ENCODE assay signal across 22 cellular contexts in the genomic region with DNA sequence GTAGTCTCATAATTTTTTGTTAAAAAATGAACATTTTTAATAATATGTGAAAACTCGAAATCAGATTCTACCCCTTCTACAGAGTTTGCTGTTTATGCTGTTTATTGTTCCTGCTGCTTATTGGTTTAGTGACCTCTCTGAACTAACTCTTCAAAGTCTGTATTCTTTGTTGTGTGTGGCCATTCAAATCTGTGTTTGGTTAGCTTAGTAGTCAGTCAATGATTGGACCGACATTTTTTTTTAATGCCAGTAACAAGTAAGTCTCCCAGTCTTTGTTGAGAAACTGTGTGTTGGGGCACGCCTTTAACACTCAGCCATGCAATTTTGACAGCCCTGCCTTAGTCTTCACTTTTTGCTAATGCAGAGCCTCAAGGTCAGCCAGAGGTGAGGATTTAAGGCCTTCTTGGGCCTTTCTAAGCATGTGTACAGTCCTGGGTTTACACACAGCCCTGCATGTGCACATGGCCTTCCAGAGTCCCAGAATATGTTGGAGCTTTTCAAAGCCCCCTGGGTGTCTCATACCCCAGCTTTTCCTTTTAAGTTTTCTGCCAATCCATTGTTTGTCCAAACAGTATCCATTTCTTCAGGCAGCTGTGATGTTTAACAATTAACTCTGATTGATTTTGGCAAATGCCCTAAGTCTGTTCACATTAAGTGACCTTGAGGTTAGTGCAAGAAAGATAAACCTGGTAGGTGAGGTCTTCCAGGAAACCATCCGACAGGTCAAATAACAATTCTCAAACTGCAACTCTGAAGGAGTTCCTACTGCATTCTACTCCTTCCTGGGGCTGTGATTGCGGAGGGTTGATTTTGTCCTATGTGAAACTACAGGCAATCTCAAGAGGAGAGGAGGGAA.
"Had no signal": no experiment of that assay in that cellular context is flagged by ENCODE, and none has a peak within 500 bp of the region (broad histone marks: within the 10 kb centered on the region; RNA-seq: fewer than 3 reads in every experiment).

No MANE protein-coding gene starts in this region.

- H3K4me1 ChIP-seq: heart right ventricle, left ventricle myocardium inferior, right atrium auricular region, testis, tibial nerve, upper lobe of right lung had no signal

- ATAC-seq: effector memory CD8-positive, alpha-beta T cell; heart right ventricle; naive thymus-derived CD4-positive, alpha-beta T cell; stimulated activated effector memory CD8-positive, alpha-beta T cell treated with anti-CD3 and anti-CD28 coated beads, Interleukin-12 subunit alpha, Interleukin-12 subunit beta, amount 100 ng/mL, for 72 hours; stimulated activated naive CD8-positive, alpha-beta T cell treated with anti-CD3 and anti-CD28 coated beads, Interleukin-15, amount 100 ng/mL, for 72 hours; upper lobe of right lung had no signal

- H3K4me3 ChIP-seq: heart right ventricle, left ventricle myocardium inferior, lung, right atrium auricular region, testis, tibial nerve, upper lobe of right lung had no signal

- H3K27me3 ChIP-seq: heart right ventricle, neutrophil, right atrium auricular region, testis, tibial nerve, upper lobe of right lung had no signal

- H3K9me3 ChIP-seq: heart right ventricle, left ventricle myocardium inferior, neutrophil, right atrium auricular region, testis, tibial nerve, upper lobe of right lung had no signal

- H3K36me3 ChIP-seq: heart right ventricle, left ventricle myocardium inferior, neutrophil, right atrium auricular region, tibial nerve, upper lobe of right lung had no signal

- FAIRE-seq: colon, frontal cortex, islet of Langerhans had no signal

- H3K27ac ChIP-seq: heart right ventricle, left ventricle myocardium inferior, neutrophil, right atrium auricular region, testis, tibial nerve, upper lobe of right lung had no signal

- DNase-seq: cerebellar nuclear complex; effector memory CD8-positive, alpha-beta T cell; heart right ventricle; hypothalamus; left ventricle myocardium inferior; mesenchymal stem cell; naive thymus-derived CD4-positive, alpha-beta T cell; nephron progenitor cell; posterior cingulate gyrus; stimulated activated CD4-positive, alpha-beta T cell treated with anti-CD3 and anti-CD28 coated beads, Interleukin-4, amount 100 ng/mL, for 1 hour; stimulated activated CD8-positive, alpha-beta memory T cell treated with anti-CD3 and anti-CD28 coated beads, Interleukin-4, amount 100 ng/mL, for 48 hours; stimulated activated naive CD8-positive, alpha-beta T cell treated with anti-CD3 and anti-CD28 coated beads, Interleukin-15, amount 100 ng/mL, for 72 hours; testis; upper lobe of right lung had no signal
